Comparison of ENCODE assay signal across 8 cellular contexts in the genomic region with DNA sequence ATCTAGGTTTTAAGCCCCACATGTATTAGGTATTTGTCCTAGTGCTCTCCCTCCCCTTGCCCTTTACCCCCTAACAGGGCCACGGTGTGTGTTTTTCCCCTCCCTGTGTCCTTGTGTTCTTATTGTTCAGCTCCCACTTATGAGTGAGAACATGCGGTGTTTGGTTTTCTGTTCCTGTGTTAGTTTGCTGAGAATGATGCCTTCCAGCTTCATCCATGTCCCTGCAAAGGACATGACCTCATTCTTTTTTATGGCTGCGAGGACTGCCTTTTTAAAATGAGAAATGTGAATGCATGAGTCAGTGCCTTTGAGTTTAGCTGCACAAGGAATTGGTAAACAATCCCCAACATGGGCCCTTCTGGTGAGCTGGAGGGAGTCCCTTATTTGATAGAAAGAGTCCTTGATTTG.
A peak's percentile ranks its signal among the peaks of the same experiment; 100 is the strongest.
DNase-seq lines count a peak whose midpoint lies in the region; FAIRE-seq and TF ChIP-seq lines count a peak whose summit lies in the region.
"Not testable (repeated sequence)": the region's sequence is repeated elsewhere in the genome, so short reads cannot be mapped to it uniquely, and the experiment has no call there.

No MANE protein-coding gene starts in this region.

- FAIRE-seq in endometrium (lab: Jason Lieb, UNC) = peak; percentile 86

- not testable (repeated sequence) for H3F3A ChIP-seq in GM23248 (ENCODE audit: insufficient read depth)

- H3K36me3 ChIP-seq in GM23248 (ENCODE audit: low read depth); hepatocyte (replicated peaks; ENCODE audit: insufficient read depth, low read depth); transverse colon: not testable (repeated sequence)

- DNase-seq in AG09309 (ENCODE audit: low read depth) (peak; percentile 31), GM23248 (peak; percentile 85), LoVo (ENCODE audit: low spot score) (peak; percentile 69), amniotic epithelial cell (ENCODE audit: low read depth) (peak; percentile 64), hepatocyte (ENCODE audit: low spot score) (peak; percentile 69), myocyte (ENCODE audit: low read depth) (peak; percentile 17)
- not testable (repeated sequence) for DNase-seq in transverse colon

- H2AFZ ChIP-seq in GM23248 = peak overlapping the region; percentile 56; the same call in 1 of the 2 replicates
- H2AFZ ChIP-seq in hepatocyte = peak overlapping the region; percentile 19

- not testable (repeated sequence) for H3K27me3 ChIP-seq in GM23248 (replicated peaks; ENCODE audit: insufficient read depth); hepatocyte; transverse colon

- not testable (repeated sequence) for H3K9me2 ChIP-seq in GM23248 (ENCODE audit: insufficient read depth); hepatocyte (replicated peaks; ENCODE audit: insufficient read depth)

- intact Hi-C loops in transverse colon (cut with DNase I; ENCODE audit: low total_unique reads) = not testable (repeated sequence)

- not testable (repeated sequence) for TF ChIP-seq POLR2A in transverse colon (IDR thresholded peaks at IDR 0.05)

- H3K27ac ChIP-seq in GM23248 = not testable (repeated sequence)
- H3K27ac ChIP-seq in hepatocyte (peak overlapping the region; percentile 84), transverse colon (peak overlapping the region; percentile 35 to 64 (median 52))

- in situ Hi-C loops in GM23248 (cut with MboI); transverse colon (cut with MboI; ENCODE audit: low pct_ligation_motif_present in 1 of 4, low pct_unique_long_range_greater_than_20kb in 1 of 4, low sequenced_read_pairs in 3 of 4): not testable (repeated sequence)

- H3K79me2 ChIP-seq in GM23248 (ENCODE audit: insufficient read depth); hepatocyte: not testable (repeated sequence)

- H3K4me3 ChIP-seq in AG09309 (ENCODE audit: control insufficient read depth, low read depth, low read length); GM23248; hepatocyte; transverse colon: not testable (repeated sequence)

- H3K4me1 ChIP-seq in GM23248 (ENCODE audit: insufficient read depth) = not testable (repeated sequence)
- peaks cover 28% of the 10 kb centered on the region for H3K4me1 ChIP-seq in hepatocyte (ENCODE audit: insufficient read depth)
- H3K4me1 ChIP-seq in transverse colon = peaks cover 0 to 15% (median 8%) of the 10 kb centered on the region in 4 donors

- not testable (repeated sequence) for H3K9me3 ChIP-seq in GM23248 (ENCODE audit: low read depth); hepatocyte (ENCODE audit: low read depth); transverse colon

- H3K9ac ChIP-seq in GM23248 = not testable (repeated sequence)

- TF ChIP-seq CTCF in AG09309 (IDR thresholded peaks at IDR 0.05; ENCODE audit: control insufficient read depth, insufficient read depth, low read depth, low read length, missing control alignments); hepatocyte (IDR thresholded peaks at IDR 0.05; ENCODE audit: poor library complexity); transverse colon (IDR thresholded peaks at IDR 0.05): not testable (repeated sequence)

- H3K4me2 ChIP-seq in GM23248 (ENCODE audit: unreplicated experiment) = peak overlapping the region; percentile 39
- not testable (repeated sequence) for H3K4me2 ChIP-seq in hepatocyte

- WGBS in GM23248 (ENCODE audit: low coverage in 1 of 2, low lambda C conversion rate in 2 of 2, missing lambda C conversion rate in 2 of 2), 2 experiments = 13% methylated on average over 3 of the region's 3 CpGs
- WGBS in hepatocyte (ENCODE audit: low lambda C conversion rate, missing lambda C conversion rate) = 16% methylated on average over 3 of the region's 3 CpGs
- WGBS in transverse colon (ENCODE audit: low coverage in 1 of 2), 2 donors = 43 to 55% methylated on average over 2 to 3 of the region's 3 CpGs

- not testable (repeated sequence) for TF ChIP-seq EP300 in transverse colon (IDR thresholded peaks at IDR 0.05; ENCODE audit: low read depth)

- H4K20me1 ChIP-seq in GM23248 (ENCODE audit: insufficient read depth); hepatocyte (ENCODE audit: insufficient read depth, poor library complexity, severe bottlenecking): not testable (repeated sequence)
